Comparison of ENCODE assay signal across 13 cellular contexts in the genomic region with DNA sequence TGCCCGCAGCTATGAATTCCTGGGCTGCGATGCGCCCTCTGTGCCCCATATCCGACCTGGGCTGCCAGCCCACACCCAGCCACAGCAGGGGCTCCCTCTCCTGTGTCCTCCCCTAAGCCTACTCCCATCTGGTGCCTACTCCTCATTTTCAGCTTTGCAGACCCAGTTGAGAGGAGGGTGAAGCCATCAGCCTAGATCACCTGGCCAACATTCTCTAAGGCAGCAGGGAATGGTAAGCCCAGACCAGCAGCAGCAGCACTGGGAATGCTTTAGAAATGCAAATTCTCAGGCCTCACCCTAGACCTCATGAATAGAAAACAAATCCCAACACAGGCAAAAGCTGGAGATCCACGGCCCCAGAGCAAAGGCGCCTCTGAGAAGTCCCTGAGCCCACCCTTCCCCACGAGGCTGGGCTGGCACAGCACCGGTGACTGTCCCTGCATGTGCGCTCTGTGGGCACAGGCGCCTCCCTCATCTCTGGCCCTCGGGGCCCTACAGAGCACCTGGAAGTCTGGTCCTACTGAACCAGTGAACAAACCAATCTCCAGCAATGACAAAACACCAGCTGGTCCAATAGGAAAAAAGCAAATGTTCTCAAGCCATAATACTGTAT.
DNase-seq lines count a peak whose midpoint lies in the region; ATAC-seq and TF ChIP-seq lines count a peak whose summit lies in the region.
"Had no signal": no experiment of that assay in that cellular context is flagged by ENCODE, and none has a peak within 500 bp of the region (broad histone marks: within the 10 kb centered on the region; RNA-seq: fewer than 3 reads in every experiment).

No MANE protein-coding gene starts in this region.

- intact Hi-C loops in left lung (cut with DNase I), result no loop called here

- CTCF ChIA-PET in WTC11 (lab: Charles Lee), result interaction anchor here (0.9 to 4.5 kb wide), 3 partner anchors 10 to 31 kb away, joined by 3 to 21 read pairs (median 3); no protein-coding TSS in a partner anchor

- ATAC-seq in WTC11 (peak; percentile 71), left lung (no peak)
- no peak for ATAC-seq in activated T-cell treated with anti-CD3 and anti-CD28 coated beads, Interleukin-2, amount 50 U/mL, for 4 hours
- ATAC-seq: GM12878 had no signal

- H3K4me1 ChIP-seq in left lung, result no peaks in the 10 kb centered on the region
- H3K4me1 ChIP-seq: BLaER1 treated with 17β-estradiol and CSF1 and Interleukin-3, amounts not matched to agents 10 nM and 100 nM had no signal

- H3K4me1 Mint-ChIP-seq in WTC11, result peaks cover 28% of the 10 kb centered on the region
- H3K4me1 Mint-ChIP-seq in activated T-cell treated with anti-CD3 and anti-CD28 coated beads, Interleukin-2, amount 50 U/mL, for 4 hours (ENCODE audit: low read depth), result no peaks in the 10 kb centered on the region
- H3K4me1 Mint-ChIP-seq: CD4-positive, CD25-positive, alpha-beta regulatory T cell had no signal

- H3K27ac ChIP-seq in left lung, result no peak overlapping the region
- H3K27ac ChIP-seq: BLaER1 treated with 17β-estradiol and CSF1 and Interleukin-3, amounts not matched to agents 10 nM and 100 nM had no signal

- H3K27me3 Mint-ChIP-seq in WTC11 (ENCODE audit: low read depth), result no peaks in the 10 kb centered on the region; the same call in 1 of the 2 replicates
- H3K27me3 Mint-ChIP-seq in activated T-cell treated with anti-CD3 and anti-CD28 coated beads, Interleukin-2, amount 50 U/mL, for 4 hours (ENCODE audit: low read depth), result no peaks in the 10 kb centered on the region
- H3K27me3 Mint-ChIP-seq: CD4-positive, CD25-positive, alpha-beta regulatory T cell had no signal

- H3K27ac Mint-ChIP-seq in WTC11, result no peak overlapping the region
- H3K27ac Mint-ChIP-seq: CD4-positive, CD25-positive, alpha-beta regulatory T cell had no signal

- TF ChIP-seq CTCF in WTC11 (IDR thresholded peaks at IDR 0.05), result no peak
- TF ChIP-seq CTCF in left lung (IDR thresholded peaks at IDR 0.05), result no peak

- peaks cover 16% of the 10 kb centered on the region for H3K9me3 Mint-ChIP-seq in WTC11
- no peaks in the 10 kb centered on the region for H3K9me3 Mint-ChIP-seq in activated T-cell treated with anti-CD3 and anti-CD28 coated beads, Interleukin-2, amount 50 U/mL, for 4 hours

- peaks cover 0 to 2% of the 10 kb centered on the region in 2 donors for H3K9me3 ChIP-seq in left lung
- H3K9me3 ChIP-seq: BLaER1 treated with 17β-estradiol and CSF1 and Interleukin-3, amounts not matched to agents 10 nM and 100 nM had no signal

- POLR2A ChIA-PET in WTC11 (lab: Charles Lee), result no interaction called here

- no peaks in the 10 kb centered on the region for H3K36me3 ChIP-seq in left lung
- H3K36me3 ChIP-seq: BLaER1 treated with 17β-estradiol and CSF1 and Interleukin-3, amounts not matched to agents 10 nM and 100 nM had no signal

- H3K27me3 ChIP-seq in left lung, result no peaks in the 10 kb centered on the region
- H3K27me3 ChIP-seq: BLaER1 treated with 17β-estradiol and CSF1 and Interleukin-3, amounts not matched to agents 10 nM and 100 nM had no signal

- no peak for DNase-seq in WTC11 (ENCODE audit: low spot score)
- peak; percentile 9 for DNase-seq in iPS DF 19.7 (ENCODE audit: low read depth, low spot score)
- DNase-seq in mesenteric fat pad (ENCODE audit: low spot score), result peak; percentile 68
- DNase-seq in ureter (ENCODE audit: low spot score), result peak; percentile 10
- no peak for DNase-seq in left lung
- no peak for DNase-seq in activated T-cell treated with anti-CD3 and anti-CD28 coated beads, Interleukin-2, amount 50 U/mL, for 4 hours
- no peak for DNase-seq in GF-D8 (lab: John Stamatoyannopoulos, UW)
- no peak for DNase-seq in activated CD4-positive, alpha-beta T cell treated with anti-CD3 and anti-CD28 coated beads for 1 hour
- DNase-seq: ACHN; CD4-positive, CD25-positive, alpha-beta regulatory T cell; DMS 273 treated with DMSO at 0.1 percent for 48 hours had no signal

- no peak overlapping the region for H3K4me3 Mint-ChIP-seq in WTC11
- H3K4me3 Mint-ChIP-seq in activated T-cell treated with anti-CD3 and anti-CD28 coated beads, Interleukin-2, amount 50 U/mL, for 4 hours, result no peak overlapping the region
- H3K4me3 Mint-ChIP-seq: CD4-positive, CD25-positive, alpha-beta regulatory T cell had no signal

- H3K36me3 Mint-ChIP-seq in WTC11, result peaks cover 4% of the 10 kb centered on the region
- no peaks in the 10 kb centered on the region for H3K36me3 Mint-ChIP-seq in activated T-cell treated with anti-CD3 and anti-CD28 coated beads, Interleukin-2, amount 50 U/mL, for 4 hours (ENCODE audit: insufficient read depth)
- H3K36me3 Mint-ChIP-seq: CD4-positive, CD25-positive, alpha-beta regulatory T cell had no signal

- no peak overlapping the region for H3K4me3 ChIP-seq in left lung
- H3K4me3 ChIP-seq: BLaER1 treated with 17β-estradiol and CSF1 and Interleukin-3, amounts not matched to agents 10 nM and 100 nM; GM12878 had no signal

TF ChIP-seq in WTC11, 78 proteins besides CTCF, POLR2A, EP300 and RAD21:
- 0 out of 2 replicates have a peak, but pooled peaks have one; percentile 56 for TF ChIP-seq ZSCAN18 (CRISPR knock-in tag; IDR thresholded peaks at IDR 0.05)
- 0 out of 2 replicates have a peak, but pooled peaks have one; percentile 24 for TF ChIP-seq FOXP1 (CRISPR knock-in tag; IDR thresholded peaks at IDR 0.05; ENCODE audit: borderline replicate concordance)
- no peak for TF ChIP-seq SP1 (CRISPR knock-in tag; conservative IDR thresholded peaks at IDR 0.05)

Comparison
In these comparisons a context has a peak if more than half of its experiments do, and no peak if none do; other contexts are left out.
1. DNase-seq: peak in iPS DF 19.7 (single experiment), mesenteric fat pad (single experiment) and ureter (single experiment); none in WTC11 (single experiment), left lung (0 of 2), activated T-cell treated with anti-CD3 and anti-CD28 coated beads, Interleukin-2, amount 50 U/mL, for 4 hours (single experiment), GF-D8 (single experiment) and activated CD4-positive, alpha-beta T cell treated with anti-CD3 and anti-CD28 coated beads for 1 hour (single experiment).